ENCODE assay signal across 15 cellular contexts in genomic region chr9:135703726-135704125, GRCh38. TPM values are rescaled to one million over a fixed set of nuclear protein-coding genes. Genes with fewer than 3 reads are reported as not detected.
DNase-seq lines count a peak whose midpoint lies in the region; ATAC-seq and TF ChIP-seq lines count a peak whose summit lies in the region.
"Had no signal": no experiment of that assay in that cellular context is flagged by ENCODE, and none has a peak within 500 bp of the region (broad histone marks: within the 10 kb centered on the region; RNA-seq: fewer than 3 reads in every experiment).

No MANE protein-coding gene starts in this region.

- H2AFZ ChIP-seq in GM23338 (no peak overlapping the region), neuronal stem cell (ENCODE audit: low read length) (no peak overlapping the region)

- H3K4me3 ChIP-seq in GM23338: no peak overlapping the region
- H3K4me3 ChIP-seq in neuronal stem cell (ENCODE audit: low read length in 2 of 2): no peak overlapping the region

- H3K4ac ChIP-seq in neuronal stem cell (ENCODE audit: low read length): peak overlapping the region; percentile 56

- H3K14ac ChIP-seq in neuronal stem cell (ENCODE audit: low read length): no peak overlapping the region

- no peak overlapping the region for H2BK15ac ChIP-seq in neuronal stem cell (ENCODE audit: low read length)

- H3K9me3 Mint-ChIP-seq in GM23338: no peaks in the 10 kb centered on the region
- no peaks in the 10 kb centered on the region for H3K9me3 Mint-ChIP-seq in WTC11
- H3K9me3 Mint-ChIP-seq in activated naive CD8-positive, alpha-beta T cell treated with anti-CD3 and anti-CD28 coated beads for 36 hours: no peaks in the 10 kb centered on the region

- H4K20me1 ChIP-seq in GM23338 (replicated peaks; ENCODE audit: insufficient read depth): no peaks in the 10 kb centered on the region

- H4K91ac ChIP-seq in neuronal stem cell (ENCODE audit: low read depth, low read length, poor library complexity): no peak overlapping the region

- H2BK5ac ChIP-seq in neuronal stem cell (ENCODE audit: low read length): no peak overlapping the region

- no peaks in the 10 kb centered on the region for H3K36me3 ChIP-seq in GM23338 (ENCODE audit: insufficient read depth)
- H3K36me3 ChIP-seq in neuronal stem cell (replicated peaks in 1 of 2; ENCODE audit: control insufficient read depth in 2 of 2, insufficient read depth in 2 of 2, low read length in 2 of 2): no peaks in the 10 kb centered on the region

- peak overlapping the region; percentile 20 for H2AK5ac ChIP-seq in neuronal stem cell (ENCODE audit: low read depth, low read length)

- H3K27ac Mint-ChIP-seq in GM23338: no peak overlapping the region
- H3K27ac Mint-ChIP-seq in WTC11: no peak overlapping the region
- H3K27ac Mint-ChIP-seq in activated naive CD8-positive, alpha-beta T cell treated with anti-CD3 and anti-CD28 coated beads for 36 hours: no peak overlapping the region

- H3K27me3 Mint-ChIP-seq in GM23338 (ENCODE audit: insufficient read depth, low read depth, poor library complexity) (peaks cover 18% of the 10 kb centered on the region), WTC11 (ENCODE audit: low read depth) (no peaks in the 10 kb centered on the region; the same call in 1 of the 2 replicates)
- H3K27me3 Mint-ChIP-seq in activated naive CD8-positive, alpha-beta T cell treated with anti-CD3 and anti-CD28 coated beads for 36 hours: peaks cover 23% of the 10 kb centered on the region

- no peaks in the 10 kb centered on the region for H3F3A ChIP-seq in GM23338 (replicated peaks; ENCODE audit: low read depth)

- no peaks in the 10 kb centered on the region for H3K36me3 Mint-ChIP-seq in GM23338 (ENCODE audit: low read depth)
- no peaks in the 10 kb centered on the region for H3K36me3 Mint-ChIP-seq in WTC11
- H3K36me3 Mint-ChIP-seq in activated naive CD8-positive, alpha-beta T cell treated with anti-CD3 and anti-CD28 coated beads for 36 hours: no peaks in the 10 kb centered on the region

- H3K4me1 ChIP-seq in GM23338 (ENCODE audit: insufficient read depth): no peaks in the 10 kb centered on the region
- no peaks in the 10 kb centered on the region for H3K4me1 ChIP-seq in neuronal stem cell (ENCODE audit: control insufficient read depth in 2 of 2, insufficient read depth in 1 of 2, low read depth in 1 of 2, low read length in 2 of 2)

- no peak overlapping the region for H3K23ac ChIP-seq in neuronal stem cell (ENCODE audit: low read depth, low read length, poor library complexity)

- CTCF ChIA-PET in WTC11 (lab: Charles Lee): interaction anchor here (0.5 to 2.3 kb wide), 9 partner anchors 10 to 399 kb away, joined by 3 to 11 read pairs (median 3); no protein-coding TSS in a partner anchor

- no peaks in the 10 kb centered on the region for H3K9me3 ChIP-seq in neuronal stem cell (replicated peaks in 1 of 2; ENCODE audit: control insufficient read depth in 2 of 2, insufficient read depth in 1 of 2, low read depth in 1 of 2, low read length in 2 of 2)

- TF ChIP-seq CTCF in GM23338 (conservative IDR thresholded peaks at IDR 0.05; ENCODE audit: low read depth in 2 of 2) (no peak), WTC11 (IDR thresholded peaks at IDR 0.05) (no peak)

- POLR2A ChIA-PET in WTC11 (lab: Charles Lee): interaction anchor here (0.5 to 1.1 kb wide), 2 partner anchors 10 to 38 kb away, joined by 3 read pairs; no protein-coding TSS in a partner anchor

- ATAC-seq in GM23338 (peak; percentile 27), WTC11 (peak; percentile 13; the same call in 1 of the 2 replicates), HG02763 (IDR thresholded peaks at IDR 0.05; ENCODE audit: unreplicated experiment) (no peak)
- ATAC-seq: HCT116 had no signal

- no peak overlapping the region for H3K9ac ChIP-seq in neuronal stem cell (ENCODE audit: low read depth, low read length, poor library complexity)

- 0 out of 2 replicates have a peak, but pooled peaks cover 3% of the 10 kb centered on the region for H3K27me3 ChIP-seq in GM23338 (ENCODE audit: insufficient read depth)
- H3K27me3 ChIP-seq in neuronal stem cell (ENCODE audit: control insufficient read depth in 3 of 3, insufficient read depth in 3 of 3, low read depth in 1 of 3, low read length in 3 of 3): peaks cover 0 to 69% (median 11%) of the 10 kb centered on the region in 3 experiments

- WGBS in neuronal stem cell (ENCODE audit: extremely low coverage in 2 of 2, insufficient read length in 2 of 2, insufficient replicate concordance in 1 of 2), 2 donors: no CpG with 5 or more reads among the region's 14 CpGs

- no peaks in the 10 kb centered on the region for H3K79me2 ChIP-seq in GM23338 (replicated peaks; ENCODE audit: insufficient read depth)

- H3K9me2 ChIP-seq in GM23338 (ENCODE audit: insufficient read depth): no peaks in the 10 kb centered on the region

- H3K4me1 Mint-ChIP-seq in GM23338 (peaks cover 3% of the 10 kb centered on the region; the same call in 2 of the 3 replicates), WTC11 (peaks cover 2% of the 10 kb centered on the region; the same call in 1 of the 2 replicates)
- H3K4me1 Mint-ChIP-seq in activated naive CD8-positive, alpha-beta T cell treated with anti-CD3 and anti-CD28 coated beads for 36 hours: no peaks in the 10 kb centered on the region

- no peak overlapping the region for H4K8ac ChIP-seq in neuronal stem cell (ENCODE audit: low read depth, low read length)

- no peak overlapping the region for H3K18ac ChIP-seq in neuronal stem cell (ENCODE audit: low read length)

- no peak overlapping the region for H2BK120ac ChIP-seq in neuronal stem cell (ENCODE audit: low read depth, low read length)

- H2BK12ac ChIP-seq in neuronal stem cell (ENCODE audit: low read length): no peak overlapping the region

- H3K79me1 ChIP-seq in neuronal stem cell (ENCODE audit: low read depth, low read length): peaks cover 1% of the 10 kb centered on the region

- DNase-seq in GM23338 (ENCODE audit: low spot score): peak; percentile 51
- DNase-seq in WTC11 (ENCODE audit: low spot score): peak; percentile 54
- DNase-seq in iPS-NIHi11 (ENCODE audit: low spot score): peak; percentile 75
- no peak for DNase-seq in neuronal stem cell (ENCODE audit: low spot score)
- DNase-seq in activated naive CD8-positive, alpha-beta T cell treated with anti-CD3 and anti-CD28 coated beads for 36 hours: no peak
- DNase-seq in NCI-H345 treated with DMSO at 0.1 percent for 48 hours (lab: John Stamatoyannopoulos, UW; ENCODE audit: unreplicated experiment): no peak
- DNase-seq in DMS79 (lab: John Stamatoyannopoulos, UW): no peak
- DNase-seq: KBM-7, NCI-H1048, NCI-H2227 treated with DMSO at 0.1 percent for 48 hours, NCI-H526 treated with DMSO at 0.1 percent for 48 hours had no signal

- H3K4me2 ChIP-seq in GM23338 (no peak overlapping the region), neuronal stem cell (ENCODE audit: insufficient read depth, low read length, poor library complexity, severe bottlenecking) (no peak overlapping the region)

- H3K4me3 Mint-ChIP-seq in GM23338: peak overlapping the region; percentile 24; the same call in 2 of the 3 replicates
- no peak overlapping the region for H3K4me3 Mint-ChIP-seq in WTC11
- no peak overlapping the region for H3K4me3 Mint-ChIP-seq in activated naive CD8-positive, alpha-beta T cell treated with anti-CD3 and anti-CD28 coated beads for 36 hours

- H3K27ac ChIP-seq in GM23338 (ENCODE audit: low read depth) (no peak overlapping the region), neuronal stem cell (replicated peaks; ENCODE audit: low read length) (no peak overlapping the region)
- H3K27ac ChIP-seq: C4-2B had no signal

TF ChIP-seq in WTC11, 78 proteins besides CTCF, POLR2A, EP300 and RAD21:
- TF ChIP-seq MAX (CRISPR knock-in tag; IDR thresholded peaks at IDR 0.05) (peak; percentile 40; the same call in 1 of the 2 replicates), ZNF219 (CRISPR knock-in tag; IDR thresholded peaks at IDR 0.05; ENCODE audit: borderline replicate concordance) (no peak), FOXP1 (CRISPR knock-in tag; IDR thresholded peaks at IDR 0.05; ENCODE audit: borderline replicate concordance) (0 out of 2 replicates have a peak, but pooled peaks have one; percentile 26)

RNA-seq across cellular contexts. Expression of gene KCNT1, which starts 1.7 kb away (rescaled TPM):
- total RNA-seq in GM23338 (2014; rRNA removed; shearing (Covaris generic)): 0.12 and 0.28 TPM in 2 replicates
- 0.05 TPM in 2 replicates for polyA plus RNA-seq in GM23338 (2016; fragmentation: Nextera tagmentation; extraction: Ambion mirVana)
- 0.13 to 0.16 TPM (median 0.14 TPM) in 3 replicates for total RNA-seq in WTC11 (2021)
- polyA plus RNA-seq in neuronal stem cell (2013, experiment 1 of 2): 0.10 TPM
- polyA plus RNA-seq in neuronal stem cell (2013, experiment 2 of 2): 0.07 TPM
- total RNA-seq in activated naive CD8-positive, alpha-beta T cell treated with anti-CD3 and anti-CD28 coated beads for 36 hours: not detected
- total RNA-seq: OCI-LY7 had no signal

RNA-seq across cellular contexts. Expression of gene SOHLH1, which starts 4.4 kb away (rescaled TPM):
- total RNA-seq in GM23338 (2014; rRNA removed; shearing (Covaris generic)): 0.21 TPM in 1 of 2 replicates, not detected in the other
- polyA plus RNA-seq in GM23338 (2016; fragmentation: Nextera tagmentation; extraction: Ambion mirVana): not detected in 2 replicates
- total RNA-seq in WTC11 (2021): not detected in 3 replicates
- polyA plus RNA-seq in neuronal stem cell (2013, experiment 1 of 2): not detected
- polyA plus RNA-seq in neuronal stem cell (2013, experiment 2 of 2): not detected
- not detected for total RNA-seq in activated naive CD8-positive, alpha-beta T cell treated with anti-CD3 and anti-CD28 coated beads for 36 hours
- total RNA-seq: OCI-LY7 had no signal

RNA-seq across cellular contexts. Expression of gene LCN9, which starts 40.6 kb away (rescaled TPM):
- not detected in 2 replicates for total RNA-seq in GM23338 (2014; rRNA removed; shearing (Covaris generic))
- polyA plus RNA-seq in GM23338 (2016; fragmentation: Nextera tagmentation; extraction: Ambion mirVana): not detected in 2 replicates
- 1.4 to 2.6 TPM (median 1.7 TPM) in 3 replicates for total RNA-seq in WTC11 (2021)
- polyA plus RNA-seq in neuronal stem cell (2013, experiment 1 of 2): 0.85 TPM
- 0.83 TPM for polyA plus RNA-seq in neuronal stem cell (2013, experiment 2 of 2)
- total RNA-seq in activated naive CD8-positive, alpha-beta T cell treated with anti-CD3 and anti-CD28 coated beads for 36 hours: not detected
- total RNA-seq: OCI-LY7 had no signal

Comparison
In these comparisons a context has a peak if more than half of its experiments do, and no peak if none do; other contexts are left out.
1. DNase-seq: peak in GM23338 (single experiment), WTC11 (single experiment) and iPS-NIHi11 (single experiment); none in neuronal stem cell (single experiment), activated naive CD8-positive, alpha-beta T cell treated with anti-CD3 and anti-CD28 coated beads for 36 hours (single experiment), NCI-H345 treated with DMSO at 0.1 percent for 48 hours (single experiment) and DMS79 (single experiment).